Comparison of ENCODE assay signal across 1 cellular context in the genomic region with DNA sequence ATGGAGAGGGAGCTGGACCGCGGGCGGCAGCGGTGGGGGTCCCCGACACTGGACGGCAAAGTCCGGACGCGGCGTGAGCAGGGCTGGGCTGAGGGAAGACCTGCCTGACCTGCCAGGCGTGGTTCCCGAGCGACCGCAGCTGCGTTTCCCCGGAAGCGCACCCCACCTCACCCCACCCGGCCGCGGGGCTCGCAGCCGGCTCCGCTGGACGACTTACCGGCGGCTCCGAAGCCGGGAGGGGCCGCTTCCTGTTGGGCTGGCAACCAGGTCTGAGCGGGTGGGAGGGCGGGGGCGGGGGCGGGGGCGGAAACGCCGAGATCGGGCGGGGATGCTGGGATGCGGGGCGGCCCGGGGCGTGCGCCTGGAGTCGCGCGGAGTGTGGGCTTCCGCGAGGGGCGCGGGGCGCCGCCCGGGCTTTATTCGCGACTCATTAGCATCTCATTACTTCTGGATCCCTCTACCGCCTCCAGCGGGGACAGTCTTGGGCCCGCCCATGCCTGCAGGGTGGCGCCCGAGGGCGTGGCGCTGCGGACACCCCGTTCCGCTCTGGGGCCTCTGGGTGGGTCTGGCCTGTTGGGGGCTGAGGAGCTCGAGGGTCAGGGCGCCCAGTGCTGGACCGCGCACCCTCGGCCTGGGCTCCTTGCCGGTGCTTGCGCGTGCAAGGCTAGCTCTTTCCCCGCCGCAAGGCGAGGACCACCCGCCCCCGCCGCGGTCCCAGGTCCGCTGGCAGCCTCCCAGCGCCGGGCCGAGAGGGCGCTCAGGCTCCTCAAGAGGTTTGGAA.
TF ChIP-seq lines count a peak whose summit lies in the region.

A gene with protein sequence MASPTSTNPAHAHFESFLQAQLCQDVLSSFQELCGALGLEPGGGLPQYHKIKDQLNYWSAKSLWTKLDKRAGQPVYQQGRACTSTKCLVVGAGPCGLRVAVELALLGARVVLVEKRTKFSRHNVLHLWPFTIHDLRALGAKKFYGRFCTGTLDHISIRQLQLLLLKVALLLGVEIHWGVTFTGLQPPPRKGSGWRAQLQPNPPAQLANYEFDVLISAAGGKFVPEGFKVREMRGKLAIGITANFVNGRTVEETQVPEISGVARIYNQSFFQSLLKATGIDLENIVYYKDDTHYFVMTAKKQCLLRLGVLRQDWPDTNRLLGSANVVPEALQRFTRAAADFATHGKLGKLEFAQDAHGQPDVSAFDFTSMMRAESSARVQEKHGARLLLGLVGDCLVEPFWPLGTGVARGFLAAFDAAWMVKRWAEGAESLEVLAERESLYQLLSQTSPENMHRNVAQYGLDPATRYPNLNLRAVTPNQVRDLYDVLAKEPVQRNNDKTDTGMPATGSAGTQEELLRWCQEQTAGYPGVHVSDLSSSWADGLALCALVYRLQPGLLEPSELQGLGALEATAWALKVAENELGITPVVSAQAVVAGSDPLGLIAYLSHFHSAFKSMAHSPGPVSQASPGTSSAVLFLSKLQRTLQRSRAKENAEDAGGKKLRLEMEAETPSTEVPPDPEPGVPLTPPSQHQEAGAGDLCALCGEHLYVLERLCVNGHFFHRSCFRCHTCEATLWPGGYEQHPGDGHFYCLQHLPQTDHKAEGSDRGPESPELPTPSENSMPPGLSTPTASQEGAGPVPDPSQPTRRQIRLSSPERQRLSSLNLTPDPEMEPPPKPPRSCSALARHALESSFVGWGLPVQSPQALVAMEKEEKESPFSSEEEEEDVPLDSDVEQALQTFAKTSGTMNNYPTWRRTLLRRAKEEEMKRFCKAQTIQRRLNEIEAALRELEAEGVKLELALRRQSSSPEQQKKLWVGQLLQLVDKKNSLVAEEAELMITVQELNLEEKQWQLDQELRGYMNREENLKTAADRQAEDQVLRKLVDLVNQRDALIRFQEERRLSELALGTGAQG (minus strand): TSS at position 271 of the 781 bp plus-strand sequence. CDS start 1,576 bp downstream, outside the sequence.

TF ChIP-seq in HepG2, 621 proteins besides CTCF, POLR2A, EP300 and RAD21 (continued from another document and continues in another):
- TF ChIP-seq YEATS2 (CRISPR knock-in tag; IDR thresholded peaks at IDR 0.05; ENCODE audit: borderline replicate concordance) (0 out of 2 replicates have a peak, but pooled peaks have one; percentile 3), NCOA2 (CRISPR knock-in tag; IDR thresholded peaks at IDR 0.05) (no peak), RXRB (CRISPR knock-in tag; IDR thresholded peaks at IDR 0.05; ENCODE audit: borderline replicate concordance) (no peak), ZNF7 (CRISPR knock-in tag; IDR thresholded peaks at IDR 0.05) (no peak), EZH2 (conservative IDR thresholded peaks at IDR 0.05; ENCODE audit: low read depth, low read length) (no peak), ZNF772 (CRISPR knock-in tag; IDR thresholded peaks at IDR 0.05) (peak; percentile 19; the same call in 1 of the 2 replicates), ZBTB38 (CRISPR knock-in tag; IDR thresholded peaks at IDR 0.05) (no peak), TSC22D2 (CRISPR knock-in tag; IDR thresholded peaks at IDR 0.05; ENCODE audit: borderline replicate concordance) (no peak), ZNF747 (CRISPR knock-in tag; IDR thresholded peaks at IDR 0.05; ENCODE audit: borderline replicate concordance) (no peak), GFI1 (CRISPR knock-in tag; IDR thresholded peaks at IDR 0.05; ENCODE audit: borderline replicate concordance) (no peak), NR2F6 (IDR thresholded peaks at IDR 0.05) (no peak), NR2F6 (CRISPR knock-in tag; IDR thresholded peaks at IDR 0.05) (no peak), ZNF101 (CRISPR knock-in tag; IDR thresholded peaks at IDR 0.05; ENCODE audit: borderline replicate concordance, low read depth) (no peak), STAT5B (CRISPR knock-in tag; IDR thresholded peaks at IDR 0.05) (no peak), ZNF224 (CRISPR knock-in tag; IDR thresholded peaks at IDR 0.05) (no peak), ZNF777 (CRISPR knock-in tag; IDR thresholded peaks at IDR 0.05) (peak; percentile 97), RXRA (CRISPR knock-in tag; IDR thresholded peaks at IDR 0.05) (0 out of 2 replicates have a peak, but pooled peaks have one; percentile 47), PHF21A (CRISPR knock-in tag; IDR thresholded peaks at IDR 0.05) (no peak)
- TF ChIP-seq, protein P1, sequence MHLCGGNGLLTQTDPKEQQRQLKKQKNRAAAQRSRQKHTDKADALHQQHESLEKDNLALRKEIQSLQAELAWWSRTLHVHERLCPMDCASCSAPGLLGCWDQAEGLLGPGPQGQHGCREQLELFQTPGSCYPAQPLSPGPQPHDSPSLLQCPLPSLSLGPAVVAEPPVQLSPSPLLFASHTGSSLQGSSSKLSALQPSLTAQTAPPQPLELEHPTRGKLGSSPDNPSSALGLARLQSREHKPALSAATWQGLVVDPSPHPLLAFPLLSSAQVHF (CRISPR knock-in tag; IDR thresholded peaks at IDR 0.05): no peak
- TF ChIP-seq, protein P2, sequence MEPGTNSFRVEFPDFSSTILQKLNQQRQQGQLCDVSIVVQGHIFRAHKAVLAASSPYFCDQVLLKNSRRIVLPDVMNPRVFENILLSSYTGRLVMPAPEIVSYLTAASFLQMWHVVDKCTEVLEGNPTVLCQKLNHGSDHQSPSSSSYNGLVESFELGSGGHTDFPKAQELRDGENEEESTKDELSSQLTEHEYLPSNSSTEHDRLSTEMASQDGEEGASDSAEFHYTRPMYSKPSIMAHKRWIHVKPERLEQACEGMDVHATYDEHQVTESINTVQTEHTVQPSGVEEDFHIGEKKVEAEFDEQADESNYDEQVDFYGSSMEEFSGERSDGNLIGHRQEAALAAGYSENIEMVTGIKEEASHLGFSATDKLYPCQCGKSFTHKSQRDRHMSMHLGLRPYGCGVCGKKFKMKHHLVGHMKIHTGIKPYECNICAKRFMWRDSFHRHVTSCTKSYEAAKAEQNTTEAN (CRISPR knock-in tag; conservative IDR thresholded peaks at IDR 0.05): no peak; the same call in 1 of the 2 replicates
- TF ChIP-seq, protein P3, sequence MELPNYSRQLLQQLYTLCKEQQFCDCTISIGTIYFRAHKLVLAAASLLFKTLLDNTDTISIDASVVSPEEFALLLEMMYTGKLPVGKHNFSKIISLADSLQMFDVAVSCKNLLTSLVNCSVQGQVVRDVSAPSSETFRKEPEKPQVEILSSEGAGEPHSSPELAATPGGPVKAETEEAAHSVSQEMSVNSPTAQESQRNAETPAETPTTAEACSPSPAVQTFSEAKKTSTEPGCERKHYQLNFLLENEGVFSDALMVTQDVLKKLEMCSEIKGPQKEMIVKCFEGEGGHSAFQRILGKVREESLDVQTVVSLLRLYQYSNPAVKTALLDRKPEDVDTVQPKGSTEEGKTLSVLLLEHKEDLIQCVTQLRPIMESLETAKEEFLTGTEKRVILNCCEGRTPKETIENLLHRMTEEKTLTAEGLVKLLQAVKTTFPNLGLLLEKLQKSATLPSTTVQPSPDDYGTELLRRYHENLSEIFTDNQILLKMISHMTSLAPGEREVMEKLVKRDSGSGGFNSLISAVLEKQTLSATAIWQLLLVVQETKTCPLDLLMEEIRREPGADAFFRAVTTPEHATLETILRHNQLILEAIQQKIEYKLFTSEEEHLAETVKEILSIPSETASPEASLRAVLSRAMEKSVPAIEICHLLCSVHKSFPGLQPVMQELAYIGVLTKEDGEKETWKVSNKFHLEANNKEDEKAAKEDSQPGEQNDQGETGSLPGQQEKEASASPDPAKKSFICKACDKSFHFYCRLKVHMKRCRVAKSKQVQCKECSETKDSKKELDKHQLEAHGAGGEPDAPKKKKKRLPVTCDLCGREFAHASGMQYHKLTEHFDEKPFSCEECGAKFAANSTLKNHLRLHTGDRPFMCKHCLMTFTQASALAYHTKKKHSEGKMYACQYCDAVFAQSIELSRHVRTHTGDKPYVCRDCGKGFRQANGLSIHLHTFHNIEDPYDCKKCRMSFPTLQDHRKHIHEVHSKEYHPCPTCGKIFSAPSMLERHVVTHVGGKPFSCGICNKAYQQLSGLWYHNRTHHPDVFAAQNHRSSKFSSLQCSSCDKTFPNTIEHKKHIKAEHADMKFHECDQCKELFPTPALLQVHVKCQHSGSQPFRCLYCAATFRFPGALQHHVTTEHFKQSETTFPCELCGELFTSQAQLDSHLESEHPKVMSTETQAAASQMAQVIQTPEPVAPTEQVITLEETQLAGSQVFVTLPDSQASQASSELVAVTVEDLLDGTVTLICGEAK (IDR thresholded peaks at IDR 0.05): no peak
- TF ChIP-seq, protein P3 (CRISPR knock-in tag; IDR thresholded peaks at IDR 0.05): 0 out of 2 replicates have a peak, but pooled peaks have one; percentile 20
- TF ChIP-seq, protein P4, sequence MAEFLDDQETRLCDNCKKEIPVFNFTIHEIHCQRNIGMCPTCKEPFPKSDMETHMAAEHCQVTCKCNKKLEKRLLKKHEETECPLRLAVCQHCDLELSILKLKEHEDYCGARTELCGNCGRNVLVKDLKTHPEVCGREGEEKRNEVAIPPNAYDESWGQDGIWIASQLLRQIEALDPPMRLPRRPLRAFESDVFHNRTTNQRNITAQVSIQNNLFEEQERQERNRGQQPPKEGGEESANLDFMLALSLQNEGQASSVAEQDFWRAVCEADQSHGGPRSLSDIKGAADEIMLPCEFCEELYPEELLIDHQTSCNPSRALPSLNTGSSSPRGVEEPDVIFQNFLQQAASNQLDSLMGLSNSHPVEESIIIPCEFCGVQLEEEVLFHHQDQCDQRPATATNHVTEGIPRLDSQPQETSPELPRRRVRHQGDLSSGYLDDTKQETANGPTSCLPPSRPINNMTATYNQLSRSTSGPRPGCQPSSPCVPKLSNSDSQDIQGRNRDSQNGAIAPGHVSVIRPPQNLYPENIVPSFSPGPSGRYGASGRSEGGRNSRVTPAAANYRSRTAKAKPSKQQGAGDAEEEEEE (CRISPR knock-in tag; IDR thresholded peaks at IDR 0.05; ENCODE audit: borderline replicate concordance): no peak
- TF ChIP-seq, protein P5, sequence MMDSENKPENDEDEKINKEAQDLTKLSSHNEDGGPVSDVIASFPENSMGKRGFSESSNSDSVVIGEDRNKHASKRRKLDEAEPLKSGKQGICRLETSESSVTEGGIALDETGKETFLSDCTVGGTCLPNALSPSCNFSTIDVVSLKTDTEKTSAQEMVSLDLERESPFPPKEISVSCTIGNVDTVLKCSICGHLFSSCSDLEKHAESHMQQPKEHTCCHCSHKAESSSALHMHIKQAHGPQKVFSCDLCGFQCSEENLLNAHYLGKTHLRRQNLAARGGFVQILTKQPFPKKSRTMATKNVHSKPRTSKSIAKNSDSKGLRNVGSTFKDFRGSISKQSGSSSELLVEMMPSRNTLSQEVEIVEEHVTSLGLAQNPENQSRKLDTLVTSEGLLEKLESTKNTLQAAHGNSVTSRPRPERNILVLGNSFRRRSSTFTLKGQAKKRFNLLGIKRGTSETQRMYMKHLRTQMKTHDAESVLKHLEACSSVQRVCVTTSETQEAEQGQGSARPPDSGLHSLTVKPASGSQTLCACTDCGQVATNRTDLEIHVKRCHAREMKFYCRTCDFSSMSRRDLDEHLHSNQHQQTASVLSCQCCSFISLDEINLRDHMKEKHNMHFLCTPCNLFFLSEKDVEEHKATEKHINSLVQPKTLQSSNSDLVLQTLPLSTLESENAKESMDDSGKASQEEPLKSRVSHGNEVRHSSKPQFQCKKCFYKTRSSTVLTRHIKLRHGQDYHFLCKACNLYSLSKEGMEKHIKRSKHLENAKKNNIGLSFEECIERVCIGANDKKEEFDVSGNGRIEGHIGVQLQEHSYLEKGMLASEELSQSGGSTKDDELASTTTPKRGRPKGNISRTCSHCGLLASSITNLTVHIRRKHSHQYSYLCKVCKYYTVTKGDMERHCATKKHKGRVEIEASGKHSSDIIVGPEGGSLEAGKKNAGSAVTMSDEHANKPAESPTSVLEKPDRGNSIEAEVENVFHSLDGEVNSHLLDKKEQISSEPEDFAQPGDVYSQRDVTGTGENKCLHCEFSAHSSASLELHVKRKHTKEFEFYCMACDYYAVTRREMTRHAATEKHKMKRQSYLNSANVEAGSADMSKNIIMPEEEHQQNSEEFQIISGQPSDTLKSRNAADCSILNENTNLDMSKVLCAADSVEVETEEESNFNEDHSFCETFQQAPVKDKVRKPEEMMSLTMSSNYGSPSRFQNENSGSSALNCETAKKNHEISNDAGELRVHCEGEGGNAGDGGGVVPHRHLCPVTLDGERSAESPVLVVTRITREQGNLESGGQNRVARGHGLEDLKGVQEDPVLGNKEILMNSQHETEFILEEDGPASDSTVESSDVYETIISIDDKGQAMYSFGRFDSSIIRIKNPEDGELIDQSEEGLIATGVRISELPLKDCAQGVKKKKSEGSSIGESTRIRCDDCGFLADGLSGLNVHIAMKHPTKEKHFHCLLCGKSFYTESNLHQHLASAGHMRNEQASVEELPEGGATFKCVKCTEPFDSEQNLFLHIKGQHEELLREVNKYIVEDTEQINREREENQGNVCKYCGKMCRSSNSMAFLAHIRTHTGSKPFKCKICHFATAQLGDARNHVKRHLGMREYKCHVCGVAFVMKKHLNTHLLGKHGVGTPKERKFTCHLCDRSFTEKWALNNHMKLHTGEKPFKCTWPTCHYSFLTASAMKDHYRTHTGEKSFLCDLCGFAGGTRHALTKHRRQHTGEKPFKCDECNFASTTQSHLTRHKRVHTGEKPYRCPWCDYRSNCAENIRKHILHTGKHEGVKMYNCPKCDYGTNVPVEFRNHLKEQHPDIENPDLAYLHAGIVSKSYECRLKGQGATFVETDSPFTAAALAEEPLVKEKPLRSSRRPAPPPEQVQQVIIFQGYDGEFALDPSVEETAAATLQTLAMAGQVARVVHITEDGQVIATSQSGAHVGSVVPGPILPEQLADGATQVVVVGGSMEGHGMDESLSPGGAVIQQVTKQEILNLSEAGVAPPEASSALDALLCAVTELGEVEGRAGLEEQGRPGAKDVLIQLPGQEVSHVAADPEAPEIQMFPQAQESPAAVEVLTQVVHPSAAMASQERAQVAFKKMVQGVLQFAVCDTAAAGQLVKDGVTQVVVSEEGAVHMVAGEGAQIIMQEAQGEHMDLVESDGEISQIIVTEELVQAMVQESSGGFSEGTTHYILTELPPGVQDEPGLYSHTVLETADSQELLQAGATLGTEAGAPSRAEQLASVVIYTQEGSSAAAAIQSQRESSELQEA (CRISPR knock-in tag; IDR thresholded peaks at IDR 0.05; ENCODE audit: not compliant biosample characterization): no peak
